In the genomic region with DNA sequence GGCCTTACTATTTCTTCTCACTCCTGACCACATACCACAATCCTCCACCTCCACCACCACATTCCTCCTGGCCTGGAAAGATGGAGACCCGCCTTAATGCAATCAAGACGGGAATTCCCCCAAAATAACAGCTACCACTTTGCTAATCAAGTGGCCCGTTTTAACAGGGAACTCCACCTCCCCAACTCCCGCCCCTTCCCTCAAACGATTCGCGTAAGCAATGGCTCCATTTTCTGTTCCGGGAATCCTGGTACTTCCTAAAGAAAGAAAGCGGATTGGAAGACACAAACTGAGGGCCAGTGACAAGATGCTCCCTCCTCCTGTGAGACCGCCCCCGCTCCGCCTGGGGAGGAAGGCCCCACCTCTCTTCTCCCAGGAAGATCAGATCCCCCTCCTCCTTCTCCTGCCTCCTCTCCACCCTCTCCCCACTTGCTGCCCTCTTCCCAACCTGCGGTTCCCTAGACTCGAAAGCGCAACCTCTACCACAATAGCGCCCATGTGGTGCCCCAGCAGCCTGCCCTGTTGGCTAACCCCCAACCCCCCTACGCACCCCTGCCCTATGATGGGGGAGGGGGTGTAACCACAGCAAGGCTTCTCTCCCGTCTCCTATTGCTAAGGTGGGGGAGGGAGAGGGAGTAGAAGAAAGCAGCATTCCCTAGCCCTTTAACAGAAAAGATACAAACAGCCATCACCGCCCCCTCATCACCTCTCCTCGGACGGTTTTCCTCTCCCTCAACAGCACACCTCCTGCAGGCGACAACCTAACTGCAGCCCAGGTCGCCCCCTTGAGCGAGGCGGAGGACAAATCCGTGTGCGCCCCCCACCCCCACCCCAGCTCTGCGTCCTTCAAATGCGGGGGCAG, we compare ENCODE assay signal across 8 cellular contexts. TPM values are rescaled to one million over a fixed set of nuclear protein-coding genes. Genes with fewer than 3 reads are reported as not detected.
A peak's percentile ranks its signal among the peaks of the same experiment; 100 is the strongest.
DNase-seq lines count a peak whose midpoint lies in the region; ATAC-seq and TF ChIP-seq lines count a peak whose summit lies in the region.

No MANE protein-coding gene starts in this region.

- no peak for DNase-seq in activated T-cell treated with anti-CD3 and anti-CD28 coated beads, Interleukin-2, amount 50 U/mL, for 4 hours
- DNase-seq in activated T-cell treated with anti-CD3 and anti-CD28 coated beads, Interleukin-2, amount 50 U/mL, for 1 hour, result no peak
- DNase-seq in NCI-H524 treated with DMSO at 0.1 percent for 48 hours (lab: John Stamatoyannopoulos, UW) (peak; percentile 53), germinal center (ENCODE audit: low spot score) (peak; percentile 36), nephron progenitor cell (peak; percentile 80), NCI-H1930 (lab: John Stamatoyannopoulos, UW) (no peak)

- no peaks in the 10 kb centered on the region for H3K9me3 Mint-ChIP-seq in activated T-cell treated with anti-CD3 and anti-CD28 coated beads, Interleukin-2, amount 50 U/mL, for 4 hours
- H3K9me3 Mint-ChIP-seq in activated naive CD4-positive, alpha-beta T cell treated with anti-CD3 and anti-CD28 coated beads, Interleukin-2, amount 50 U/mL, for 24 hours, result no peaks in the 10 kb centered on the region
- no peaks in the 10 kb centered on the region for H3K9me3 Mint-ChIP-seq in nephron progenitor cell

- no peak for TF ChIP-seq CTCF in nephron progenitor cell (IDR thresholded peaks at IDR 0.05)

- peak; percentile 38 for ATAC-seq in activated T-cell treated with anti-CD3 and anti-CD28 coated beads, Interleukin-2, amount 50 U/mL, for 4 hours
- peak; percentile 28 for ATAC-seq in HG03159 (IDR thresholded peaks at IDR 0.05; ENCODE audit: unreplicated experiment)

- H3K36me3 Mint-ChIP-seq in activated T-cell treated with anti-CD3 and anti-CD28 coated beads, Interleukin-2, amount 50 U/mL, for 4 hours (ENCODE audit: insufficient read depth), result peaks cover 9% of the 10 kb centered on the region
- H3K36me3 Mint-ChIP-seq in activated naive CD4-positive, alpha-beta T cell treated with anti-CD3 and anti-CD28 coated beads, Interleukin-2, amount 50 U/mL, for 24 hours, result peaks cover 5% of the 10 kb centered on the region
- H3K36me3 Mint-ChIP-seq in nephron progenitor cell (ENCODE audit: low read depth), result peaks cover 35% of the 10 kb centered on the region

- peak overlapping the region; percentile 96 for H3K4me3 Mint-ChIP-seq in activated T-cell treated with anti-CD3 and anti-CD28 coated beads, Interleukin-2, amount 50 U/mL, for 4 hours
- peak overlapping the region; percentile 97 for H3K4me3 Mint-ChIP-seq in activated naive CD4-positive, alpha-beta T cell treated with anti-CD3 and anti-CD28 coated beads, Interleukin-2, amount 50 U/mL, for 24 hours
- peak overlapping the region; percentile 99 for H3K4me3 Mint-ChIP-seq in nephron progenitor cell

- peaks cover 44% of the 10 kb centered on the region for H3K4me1 Mint-ChIP-seq in activated T-cell treated with anti-CD3 and anti-CD28 coated beads, Interleukin-2, amount 50 U/mL, for 4 hours (ENCODE audit: low read depth)
- peaks cover 45% of the 10 kb centered on the region for H3K4me1 Mint-ChIP-seq in activated naive CD4-positive, alpha-beta T cell treated with anti-CD3 and anti-CD28 coated beads, Interleukin-2, amount 50 U/mL, for 24 hours
- H3K4me1 Mint-ChIP-seq in nephron progenitor cell, result peaks cover 59% of the 10 kb centered on the region

- H3K27me3 Mint-ChIP-seq in activated T-cell treated with anti-CD3 and anti-CD28 coated beads, Interleukin-2, amount 50 U/mL, for 4 hours (ENCODE audit: low read depth), result no peaks in the 10 kb centered on the region
- no peaks in the 10 kb centered on the region for H3K27me3 Mint-ChIP-seq in activated naive CD4-positive, alpha-beta T cell treated with anti-CD3 and anti-CD28 coated beads, Interleukin-2, amount 50 U/mL, for 24 hours
- peaks cover 3% of the 10 kb centered on the region for H3K27me3 Mint-ChIP-seq in nephron progenitor cell (ENCODE audit: low read depth, poor library complexity)

- H3K27ac Mint-ChIP-seq in activated naive CD4-positive, alpha-beta T cell treated with anti-CD3 and anti-CD28 coated beads, Interleukin-2, amount 50 U/mL, for 24 hours, result peak overlapping the region; percentile 84
- H3K27ac Mint-ChIP-seq in nephron progenitor cell, result peak overlapping the region; percentile 97

RNA-seq across cellular contexts. Expression of a gene that starts 0.8 kb away (rescaled TPM):
- total RNA-seq in activated T-cell treated with anti-CD3 and anti-CD28 coated beads, Interleukin-2, amount 50 U/mL, for 4 hours, result 100 to 1,000 TPM in 2 of 3 donors, 10 to 100 TPM in 1; 98.6 to 110 (median 109) TPM

RNA-seq across cellular contexts. Expression of a gene that starts 15.0 kb away (rescaled TPM):
- under 1 TPM; 0.13 to 0.46 (median 0.24) TPM for total RNA-seq in activated T-cell treated with anti-CD3 and anti-CD28 coated beads, Interleukin-2, amount 50 U/mL, for 4 hours

RNA-seq across cellular contexts. Expression of a gene that starts 21.6 kb away (rescaled TPM):
- not detected for total RNA-seq in activated T-cell treated with anti-CD3 and anti-CD28 coated beads, Interleukin-2, amount 50 U/mL, for 4 hours

RNA-seq across cellular contexts. Expression of a gene that starts 31.2 kb away (rescaled TPM):
- 100 to 1,000 TPM; 119 to 171 (median 134) TPM for total RNA-seq in activated T-cell treated with anti-CD3 and anti-CD28 coated beads, Interleukin-2, amount 50 U/mL, for 4 hours

RNA-seq across cellular contexts. Expression of a gene that starts 42.7 kb away (rescaled TPM):
- 1 to 10 TPM in 2 of 3 donors, under 1 TPM in 1; 0.57 to 1.4 (median 1.2) TPM for total RNA-seq in activated T-cell treated with anti-CD3 and anti-CD28 coated beads, Interleukin-2, amount 50 U/mL, for 4 hours

Comparison
In these comparisons a context has a peak if more than half of its experiments do, and no peak if none do; other contexts are left out.
1. DNase-seq: peak in NCI-H524 treated with DMSO at 0.1 percent for 48 hours (single experiment), germinal center (single experiment) and nephron progenitor cell (single experiment); none in activated T-cell treated with anti-CD3 and anti-CD28 coated beads, Interleukin-2, amount 50 U/mL, for 4 hours (single experiment), activated T-cell treated with anti-CD3 and anti-CD28 coated beads, Interleukin-2, amount 50 U/mL, for 1 hour (single experiment) and NCI-H1930 (0 of 2).
2. Peak in every context shown above with its lines, with median percentiles within 50 percentile points of each other: H3K4me3 Mint-ChIP-seq.